21 cellular contexts compared by ENCODE assay signal in genomic region chr16:68802190-68802589, GRCh38. TPM values are rescaled to one million over a fixed set of nuclear protein-coding genes. Genes with fewer than 3 reads are reported as not detected.
DNase-seq lines count a peak whose midpoint lies in the region; ATAC-seq and TF ChIP-seq lines count a peak whose summit lies in the region.
"Had no signal": no experiment of that assay in that cellular context is flagged by ENCODE, and none has a peak within 500 bp of the region (broad histone marks: within the 10 kb centered on the region; RNA-seq: fewer than 3 reads in every experiment).

No MANE protein-coding gene starts in this region.

- no peak overlapping the region for H2BK120ac ChIP-seq in neuronal stem cell (ENCODE audit: low read depth, low read length)

- no peaks in the 10 kb centered on the region for H3K79me2 ChIP-seq in Karpas-422 (ENCODE audit: low read length)

- H3K27ac Mint-ChIP-seq in endodermal cell: peak overlapping the region; percentile 7
- no peak overlapping the region for H3K27ac Mint-ChIP-seq in CD4-positive, alpha-beta T cell
- H3K27ac Mint-ChIP-seq: activated naive CD8-positive, alpha-beta T cell; activated T-cell treated with anti-CD3 and anti-CD28 coated beads, Interleukin-2, amount 50 U/mL, for 24 hours had no signal

- H3K9ac ChIP-seq in endodermal cell (ENCODE audit: extremely low read depth, low read length, poor library complexity, severe bottlenecking) (no peak overlapping the region), neuronal stem cell (ENCODE audit: low read depth, low read length, poor library complexity) (no peak overlapping the region), Karpas-422 (ENCODE audit: low read length) (no peak overlapping the region)
- H3K9ac ChIP-seq: SK-N-SH had no signal

- H4K8ac ChIP-seq in neuronal stem cell (ENCODE audit: low read depth, low read length): no peak overlapping the region

- peaks cover 25% of the 10 kb centered on the region for H3K36me3 Mint-ChIP-seq in endodermal cell (ENCODE audit: low read depth)
- H3K36me3 Mint-ChIP-seq in CD4-positive, alpha-beta T cell (ENCODE audit: low read depth): no peaks in the 10 kb centered on the region
- H3K36me3 Mint-ChIP-seq: activated naive CD8-positive, alpha-beta T cell had no signal

- H3K9me3 ChIP-seq in endodermal cell (ENCODE audit: control insufficient read depth, low read length): no peaks in the 10 kb centered on the region
- H3K9me3 ChIP-seq in neuronal stem cell (replicated peaks in 1 of 2; ENCODE audit: control insufficient read depth in 2 of 2, insufficient read depth in 1 of 2, low read depth in 1 of 2, low read length in 2 of 2): no peaks in the 10 kb centered on the region
- H3K9me3 ChIP-seq in CD4-positive, alpha-beta T cell (ENCODE audit: control insufficient read depth, low read length): no peaks in the 10 kb centered on the region
- H3K9me3 ChIP-seq in Karpas-422 (ENCODE audit: low read length): no peaks in the 10 kb centered on the region
- H3K9me3 ChIP-seq: Caco-2, neutrophil, sigmoid colon, SK-N-SH, tibial artery had no signal

- H3K4me1 Mint-ChIP-seq in endodermal cell: peaks cover 5% of the 10 kb centered on the region
- no peaks in the 10 kb centered on the region for H3K4me1 Mint-ChIP-seq in CD4-positive, alpha-beta T cell (ENCODE audit: low read depth)
- H3K4me1 Mint-ChIP-seq: central memory CD8-positive, alpha-beta T cell had no signal

- H3K27me3 ChIP-seq in endodermal cell (ENCODE audit: control insufficient read depth, insufficient read depth, low read length, poor library complexity, severe bottlenecking): no peaks in the 10 kb centered on the region
- H3K27me3 ChIP-seq in neuronal stem cell (ENCODE audit: control insufficient read depth in 3 of 3, insufficient read depth in 3 of 3, low read depth in 1 of 3, low read length in 3 of 3): no peaks in the 10 kb centered on the region
- no peaks in the 10 kb centered on the region for H3K27me3 ChIP-seq in CD4-positive, alpha-beta T cell (ENCODE audit: control insufficient read depth, insufficient read depth, low read length)
- no peaks in the 10 kb centered on the region for H3K27me3 ChIP-seq in Karpas-422 (ENCODE audit: low read length)
- H3K27me3 ChIP-seq: neutrophil, sigmoid colon, tibial artery had no signal

- H3K27me3 Mint-ChIP-seq in endodermal cell (ENCODE audit: insufficient read depth): no peaks in the 10 kb centered on the region
- H3K27me3 Mint-ChIP-seq in CD4-positive, alpha-beta T cell: no peaks in the 10 kb centered on the region
- H3K27me3 Mint-ChIP-seq: activated naive CD8-positive, alpha-beta T cell; activated T-cell treated with anti-CD3 and anti-CD28 coated beads, Interleukin-2, amount 50 U/mL, for 24 hours; central memory CD8-positive, alpha-beta T cell had no signal

- TF ChIP-seq CTCF in AG10803 (conservative IDR thresholded peaks at IDR 0.05; ENCODE audit: low read length) (no peak), endodermal cell (conservative IDR thresholded peaks at IDR 0.05) (no peak)
- no peak for TF ChIP-seq CTCF in CD4-positive, alpha-beta T cell (IDR thresholded peaks at IDR 0.05)

- no peaks in the 10 kb centered on the region for H3K9me2 ChIP-seq in Karpas-422 (replicated peaks; ENCODE audit: insufficient read depth, low read length)
- H3K9me2 ChIP-seq: SK-N-SH had no signal

- no peak overlapping the region for H3K18ac ChIP-seq in neuronal stem cell (ENCODE audit: low read length)

- H3K4me1 ChIP-seq in endodermal cell (ENCODE audit: control insufficient read depth, insufficient read depth, low read length): no peaks in the 10 kb centered on the region
- H3K4me1 ChIP-seq in neuronal stem cell (ENCODE audit: control insufficient read depth in 2 of 2, insufficient read depth in 1 of 2, low read depth in 1 of 2, low read length in 2 of 2): no peaks in the 10 kb centered on the region
- H3K4me1 ChIP-seq in Karpas-422 (ENCODE audit: low read length): no peaks in the 10 kb centered on the region

- DNase-seq in AG10803 (ENCODE audit: low read depth) (peak; percentile 62), M059J (ENCODE audit: low read depth) (peak; percentile 85), endodermal cell (no peak), neuronal stem cell (ENCODE audit: low spot score) (no peak), Karpas-422 (no peak), AML-193 (lab: John Stamatoyannopoulos, UW) (no peak)
- no peak for DNase-seq in stimulated activated CD4-positive, alpha-beta T cell treated with anti-CD3 and anti-CD28 coated beads, Interleukin-2, amount 100 ng/mL, for 24 hours
- no peak for DNase-seq in CD4-positive, alpha-beta T cell
- DNase-seq: activated CD4-positive, alpha-beta T cell treated with anti-CD3 and anti-CD28 coated beads, Interleukin-2, amount 50 U/mL, for 4 hours; activated T-cell treated with anti-CD3 and anti-CD28 coated beads, Interleukin-2, amount 50 U/mL, for 24 hours; Caco-2; GF-D8; H9; NCI-H1436 treated with DMSO at 0.1 percent for 48 hours; NCI-H510A; sigmoid colon; SK-N-SH; tibial artery had no signal

- intact Hi-C loops in CD4-positive, alpha-beta T cell (cut with DNase I, micrococcal nuclease): no loop called here

- H4K91ac ChIP-seq in neuronal stem cell (ENCODE audit: low read depth, low read length, poor library complexity): no peak overlapping the region

- H2BK15ac ChIP-seq in neuronal stem cell (ENCODE audit: low read length): no peak overlapping the region

- H3K36me3 ChIP-seq in endodermal cell (ENCODE audit: control insufficient read depth, insufficient read depth, low read length): no peaks in the 10 kb centered on the region
- no peaks in the 10 kb centered on the region for H3K36me3 ChIP-seq in neuronal stem cell (replicated peaks in 1 of 2; ENCODE audit: control insufficient read depth in 2 of 2, insufficient read depth in 2 of 2, low read length in 2 of 2)
- no peaks in the 10 kb centered on the region for H3K36me3 ChIP-seq in Karpas-422 (ENCODE audit: insufficient read depth, low read length)
- H3K36me3 ChIP-seq: neutrophil, sigmoid colon had no signal

- H3K4me2 ChIP-seq in neuronal stem cell (ENCODE audit: insufficient read depth, low read length, poor library complexity, severe bottlenecking) (no peak overlapping the region), Karpas-422 (ENCODE audit: low read depth, low read length, poor library complexity, severe bottlenecking) (no peak overlapping the region)
- H3K4me2 ChIP-seq: SK-N-SH had no signal

- no peak overlapping the region for H3K4me3 Mint-ChIP-seq in endodermal cell
- H3K4me3 Mint-ChIP-seq in CD4-positive, alpha-beta T cell: no peak overlapping the region
- H3K4me3 Mint-ChIP-seq: activated naive CD8-positive, alpha-beta T cell; activated T-cell treated with anti-CD3 and anti-CD28 coated beads, Interleukin-2, amount 50 U/mL, for 24 hours; central memory CD8-positive, alpha-beta T cell; H9 had no signal

- H3K23ac ChIP-seq in neuronal stem cell (ENCODE audit: low read depth, low read length, poor library complexity): no peak overlapping the region

- H3K14ac ChIP-seq in neuronal stem cell (ENCODE audit: low read length): no peak overlapping the region

- H3K4me3 ChIP-seq in AG10803 (ENCODE audit: low read length) (no peak overlapping the region), endodermal cell (ENCODE audit: low read length) (no peak overlapping the region), neuronal stem cell (ENCODE audit: low read length in 2 of 2) (no peak overlapping the region), Karpas-422 (ENCODE audit: low read length) (no peak overlapping the region)
- H3K4me3 ChIP-seq: sigmoid colon, tibial artery had no signal

- peak overlapping the region; percentile 35 for H2AK5ac ChIP-seq in neuronal stem cell (ENCODE audit: low read depth, low read length)

- no peak overlapping the region for H2BK12ac ChIP-seq in neuronal stem cell (ENCODE audit: low read length)

- WGBS in endodermal cell (ENCODE audit: insufficient coverage in 1 of 2, insufficient read length in 1 of 2), 2 experiments: 93 to 94% methylated on average over 5 to 7 of the region's 7 CpGs
- no CpG with 5 or more reads among the region's 7 CpGs for WGBS in neuronal stem cell (ENCODE audit: extremely low coverage in 2 of 2, insufficient read length in 2 of 2, insufficient replicate concordance in 1 of 2), 2 donors

- no peaks in the 10 kb centered on the region for H3K79me1 ChIP-seq in neuronal stem cell (ENCODE audit: low read depth, low read length)

- no peaks in the 10 kb centered on the region for H3K9me3 Mint-ChIP-seq in endodermal cell
- no peaks in the 10 kb centered on the region for H3K9me3 Mint-ChIP-seq in CD4-positive, alpha-beta T cell
- H3K9me3 Mint-ChIP-seq: activated T-cell treated with anti-CD3 and anti-CD28 coated beads, Interleukin-2, amount 50 U/mL, for 24 hours; central memory CD8-positive, alpha-beta T cell; H9 had no signal

- no peak overlapping the region for H3K4ac ChIP-seq in neuronal stem cell (ENCODE audit: low read length)

- no peaks in the 10 kb centered on the region for H4K20me1 ChIP-seq in Karpas-422 (ENCODE audit: insufficient read depth, low read depth, low read length)

- H2BK5ac ChIP-seq in neuronal stem cell (ENCODE audit: low read length): no peak overlapping the region

- POLR2A ChIA-PET in CD4-positive, alpha-beta T cell (lab: Charles Lee): no interaction called here

- H2AFZ ChIP-seq in neuronal stem cell (ENCODE audit: low read length) (no peak overlapping the region), Karpas-422 (ENCODE audit: low read length) (no peak overlapping the region)

- H3K27ac ChIP-seq in endodermal cell (ENCODE audit: low read depth, low read length): no peak overlapping the region
- H3K27ac ChIP-seq in neuronal stem cell (replicated peaks; ENCODE audit: low read length): no peak overlapping the region
- no peak overlapping the region for H3K27ac ChIP-seq in CD4-positive, alpha-beta T cell (ENCODE audit: low read depth, low read length)
- no peak overlapping the region for H3K27ac ChIP-seq in Karpas-422 (ENCODE audit: low read length)
- H3K27ac ChIP-seq: neutrophil, sigmoid colon, tibial artery had no signal

- CTCF ChIA-PET in CD4-positive, alpha-beta T cell (lab: Charles Lee): no interaction called here

- no peak for ATAC-seq in CD4-positive, alpha-beta T cell (ENCODE audit: poor library complexity)

RNA-seq across cellular contexts. Expression of gene TANGO6, which starts 41.1 kb away (rescaled TPM):
- 7.8 and 19.7 TPM in 2 replicates for total RNA-seq in M059J (2014; rRNA removed; shearing (Covaris generic))
- 10 to 100 TPM in 1 of 2 donors, 1 to 10 TPM in 1; 9.6 to 15.3 TPM for total RNA-seq in endodermal cell
- 6.4 TPM for polyA plus RNA-seq in endodermal cell (2013, experiment 1 of 2)
- polyA plus RNA-seq in endodermal cell (2013, experiment 2 of 2): 6.0 TPM
- 3.9 TPM for polyA plus RNA-seq in neuronal stem cell (2013, experiment 1 of 2)
- 3.9 TPM for polyA plus RNA-seq in neuronal stem cell (2013, experiment 2 of 2)
- total RNA-seq in CD4-positive, alpha-beta T cell: 10 to 100 TPM; 17.1 to 18.1 TPM
- 10.3 and 21.8 TPM in 2 replicates for total RNA-seq in Karpas-422 (2014; rRNA removed; shearing (Covaris generic); ENCODE audit: low replicate concordance)

Comparison
In these comparisons a context has a peak if more than half of its experiments do, and no peak if none do; other contexts are left out.
1. DNase-seq: peak in AG10803 (single experiment) and M059J (single experiment); none in endodermal cell (single experiment), neuronal stem cell (single experiment), stimulated activated CD4-positive, alpha-beta T cell treated with anti-CD3 and anti-CD28 coated beads, Interleukin-2, amount 100 ng/mL, for 24 hours (0 of 2), CD4-positive, alpha-beta T cell (0 of 10), Karpas-422 (single experiment) and AML-193 (0 of 2).